ENCODE assay signal across 9 cellular contexts in genomic region chr20:17557675-17558006, GRCh38. TPM values are rescaled to one million over a fixed set of nuclear protein-coding genes. Genes with fewer than 3 reads are reported as not detected.
DNase-seq lines count a peak whose midpoint lies in the region; ATAC-seq, FAIRE-seq and TF ChIP-seq lines count a peak whose summit lies in the region.
"Had no signal": no experiment of that assay in that cellular context is flagged by ENCODE, and none has a peak within 500 bp of the region (broad histone marks: within the 10 kb centered on the region; RNA-seq: fewer than 3 reads in every experiment).

No MANE protein-coding gene starts in this region.

- no peak for TF ChIP-seq CTCF in AG04450 (IDR thresholded peaks at IDR 0.05; ENCODE audit: low read depth, low read length)
- TF ChIP-seq CTCF in bronchial epithelial cell (IDR thresholded peaks at IDR 0.05; ENCODE audit: insufficient read depth, low read length, severe bottlenecking): no peak

- FAIRE-seq in bronchial epithelial cell (lab: Jason Lieb, UNC): no peak
- FAIRE-seq in frontal cortex (lab: Jason Lieb, UNC): no peak

- 0 out of 2 replicates have a peak overlapping the region, but pooled peaks have one; percentile 21 for H3K9ac ChIP-seq in HUES64 (ENCODE audit: low read depth, low read length)

- CTCF ChIA-PET in AG04450 (lab: Charles Lee): interaction anchor here (0.6 to 1.8 kb wide), 4 partner anchors 9 to 21 kb away, joined by 3 to 6 read pairs (median 4); partner anchors contain the start of gene DSTN

- POLR2A ChIA-PET in AG04450 (lab: Yijun Ruan, JAX): interaction anchor here (0.9 to 3.5 kb wide), 5 partner anchors 13 to 37 kb away, joined by 3 to 28 read pairs (median 4); partner anchors contain the start of genes BFSP1 and DSTN

- peaks cover 27% of the 10 kb centered on the region for H3K4me1 ChIP-seq in HUES64 (ENCODE audit: insufficient read depth, low read length)

- H3K9me3 ChIP-seq in AG04450 (ENCODE audit: control insufficient read depth, insufficient read depth, low read length) (no peaks in the 10 kb centered on the region), HUES64 (ENCODE audit: insufficient read depth, low read depth, low read length) (no peaks in the 10 kb centered on the region)

- ATAC-seq in HG03439 (IDR thresholded peaks at IDR 0.05; ENCODE audit: unreplicated experiment) (no peak), GM19035 (IDR thresholded peaks at IDR 0.05; ENCODE audit: unreplicated experiment) (no peak)

- whole genome bisulfite sequencing in HUES64: 82% methylated on average over 3 of the region's 3 CpGs

- H3K27me3 ChIP-seq in AG04450 (ENCODE audit: control insufficient read depth, insufficient read depth, low read length) (no peaks in the 10 kb centered on the region), HUES64 (ENCODE audit: insufficient read depth, low read length) (no peaks in the 10 kb centered on the region), bronchial epithelial cell (ENCODE audit: control insufficient read depth, insufficient read depth, low read length) (no peaks in the 10 kb centered on the region)

- no peaks in the 10 kb centered on the region for H3K36me3 ChIP-seq in HUES64 (ENCODE audit: insufficient read depth, low read length)
- no peaks in the 10 kb centered on the region for H3K36me3 ChIP-seq in bronchial epithelial cell (ENCODE audit: control insufficient read depth, insufficient read depth, low read length)

- peak overlapping the region; percentile 99 for H3K27ac ChIP-seq in AG04450 (ENCODE audit: low read depth, low read length)
- peak overlapping the region; percentile 38; the same call in 1 of the 2 replicates for H3K27ac ChIP-seq in HUES64 (ENCODE audit: low read depth, low read length)

- DNase-seq in AG04450 (ENCODE audit: low read depth, low spot score): peak; percentile 70
- DNase-seq in bronchial epithelial cell (ENCODE audit: low read depth): peak; percentile 97
- DNase-seq in mucosa of gallbladder (ENCODE audit: low spot score): peak; percentile 66
- DNase-seq in frontal cortex (ENCODE audit: low spot score in 2 of 2): no peak
- DNase-seq in activated T-cell treated with anti-CD3 and anti-CD28 coated beads, Interleukin-2, amount 50 U/mL, for 1 hour: no peak
- DNase-seq: NCI-H146 had no signal

- H3K4me3 ChIP-seq in AG04450 (ENCODE audit: low read depth, low read length): peak overlapping the region; percentile 45
- H3K4me3 ChIP-seq in HUES64 (ENCODE audit: low read length): no peak overlapping the region; the same call in 1 of the 2 replicates
- no peak overlapping the region for H3K4me3 ChIP-seq in bronchial epithelial cell (ENCODE audit: low read depth, low read length)

RNA-seq across cellular contexts. Expression of gene DSTN, which starts 12.2 kb away (rescaled TPM):
- 318 and 414 TPM in 2 replicates for polyA plus RNA-seq in AG04450 (2011; rRNA removed)
- 27.3 and 48.9 TPM in 2 replicates for polyA minus RNA-seq in AG04450 (2011; rRNA and poly(A)+ RNA removed)
- polyA plus RNA-seq in HUES64 (2013, experiment 1 of 2): 223 TPM
- 225 TPM for polyA plus RNA-seq in HUES64 (2013, experiment 2 of 2)
- total RNA-seq in bronchial epithelial cell: 149 and 200 TPM in 2 replicates
- total RNA-seq in mucosa of gallbladder: 738 TPM
- total RNA-seq in frontal cortex: 258 TPM

RNA-seq across cellular contexts. Expression of gene BFSP1, which starts 26.5 kb away (rescaled TPM):
- polyA plus RNA-seq in AG04450 (2011; rRNA removed): 2.3 and 2.9 TPM in 2 replicates
- 1.5 and 1.8 TPM in 2 replicates for polyA minus RNA-seq in AG04450 (2011; rRNA and poly(A)+ RNA removed)
- 4.0 TPM for polyA plus RNA-seq in HUES64 (2013, experiment 1 of 2)
- 4.2 TPM for polyA plus RNA-seq in HUES64 (2013, experiment 2 of 2)
- total RNA-seq in bronchial epithelial cell (2.9 and 3.6 TPM in 2 replicates), mucosa of gallbladder (1.2 TPM), frontal cortex (0.41 TPM)

Comparison
In these comparisons a context has a peak if more than half of its experiments do, and no peak if none do; other contexts are left out.
1. DNase-seq: peak in AG04450 (single experiment), bronchial epithelial cell (single experiment) and mucosa of gallbladder (single experiment); none in frontal cortex (0 of 2) and activated T-cell treated with anti-CD3 and anti-CD28 coated beads, Interleukin-2, amount 50 U/mL, for 1 hour (single experiment).